Comparison of ENCODE assay signal across 9 cellular contexts in genomic region chr19:35266904-35267817, GRCh38. TPM values are rescaled to one million over a fixed set of nuclear protein-coding genes. Genes with fewer than 3 reads are reported as not detected.
DNase-seq lines count a peak whose midpoint lies in the region; ATAC-seq and TF ChIP-seq lines count a peak whose summit lies in the region.
"Had no signal": no experiment of that assay in that cellular context is flagged by ENCODE, and none has a peak within 500 bp of the region (broad histone marks: within the 10 kb centered on the region; RNA-seq: fewer than 3 reads in every experiment).

No MANE protein-coding gene starts in this region.

- peaks cover 7 to 10% (median 9%) of the 10 kb centered on the region in 3 donors for H3K27me3 Mint-ChIP-seq in CD14-positive monocyte (ENCODE audit: low read depth in 3 of 3)

- H3K4me3 Mint-ChIP-seq in CD14-positive monocyte, result peak overlapping the region; percentile 89 to 96

- H3K27ac ChIP-seq in epithelial cell of prostate (peak overlapping the region; percentile 90), muscle layer of colon (ENCODE audit: low read depth, low read length) (peak overlapping the region; percentile 99), tibial artery (peak overlapping the region; percentile 93 to 98)

- TF ChIP-seq RAD21 in Ishikawa (IDR thresholded peaks at IDR 0.05; ENCODE audit: low read depth), result no peak

- intact Hi-C loops in CD14-positive monocyte (cut with micrococcal nuclease) (loop anchor here in 1 of 2 donors (5.0 to 10.0 kb wide), 3 partner anchors 45 to 125 kb away; partner anchors contain the start of gene FXYD7), tibial artery (cut with DNase I; ENCODE audit: low total_unique reads) (loop anchor here (5.0 kb wide), 1 partner anchor 130 kb away; the partner anchor contains the start of genes FXYD1 and LGI4)

- H3K4me1 ChIP-seq in muscle layer of colon (ENCODE audit: insufficient read depth, low read length) (peaks cover 19% of the 10 kb centered on the region), tibial artery (peaks cover 0 to 44% (median 20%) of the 10 kb centered on the region in 4 donors)

- DNase-seq in CD14-positive monocyte (ENCODE audit: low spot score) (peak; percentile 51), epithelial cell of prostate (ENCODE audit: low read depth, low spot score) (no peak), tibial artery (peak in 1 of 2 donors; percentile 80), omental fat pad (ENCODE audit: low spot score) (no peak)
- peak; percentile 41 to 57 for DNase-seq in activated CD4-positive, alpha-beta T cell treated with anti-CD3 and anti-CD28 coated beads, Interleukin-2, amount 50 U/mL, for 48 hours

- peaks cover 25 to 26% of the 10 kb centered on the region in 2 donors for H3K36me3 Mint-ChIP-seq in CD14-positive monocyte

- peaks cover 0 to 2% (median 0%) of the 10 kb centered on the region in 7 donors for H3K9me3 Mint-ChIP-seq in CD14-positive monocyte

- TF ChIP-seq CTCF in CD14-positive monocyte (IDR thresholded peaks at IDR 0.05) (no peak), tibial artery (IDR thresholded peaks at IDR 0.05) (no peak), omental fat pad (IDR thresholded peaks at IDR 0.05) (no peak)

- H3K4me3 ChIP-seq in muscle layer of colon (ENCODE audit: low read depth in 1 of 2, low read length in 2 of 2) (peak overlapping the region; percentile 73 to 76), tibial artery (peak overlapping the region; percentile 74 to 89)

- no peak for TF ChIP-seq EP300 in Ishikawa (IDR thresholded peaks at IDR 0.05; ENCODE audit: borderline replicate concordance)

- H3K36me3 ChIP-seq in muscle layer of colon (ENCODE audit: insufficient read depth, low read length) (peaks cover 21% of the 10 kb centered on the region), tibial artery (peaks cover 18 to 23% (median 20%) of the 10 kb centered on the region in 3 donors)

- H3K27me3 ChIP-seq in muscle layer of colon (ENCODE audit: control insufficient read depth in 1 of 2, insufficient read depth in 2 of 2, low read length in 2 of 2), result no peaks in the 10 kb centered on the region
- H3K27me3 ChIP-seq in tibial artery, result no peaks in the 10 kb centered on the region

- peak overlapping the region; percentile 67 for H3K9ac ChIP-seq in muscle layer of colon (ENCODE audit: low read length)

- ATAC-seq in omental fat pad (ENCODE audit: low FRiP score), result no peak
- no peak for ATAC-seq in GM21529 (IDR thresholded peaks at IDR 0.05; ENCODE audit: unreplicated experiment)

- peaks cover 49% of the 10 kb centered on the region for H3K4me1 Mint-ChIP-seq in CD14-positive monocyte

- peak overlapping the region; percentile 83 to 99 (median 95) for H3K27ac Mint-ChIP-seq in CD14-positive monocyte

- H3K9me3 ChIP-seq in muscle layer of colon (ENCODE audit: low read length) (no peaks in the 10 kb centered on the region), tibial artery (no peaks in the 10 kb centered on the region)

TF ChIP-seq in Ishikawa, 13 proteins besides CTCF, POLR2A, EP300 and RAD21:
- TF ChIP-seq FOXM1 (IDR thresholded peaks at IDR 0.05; ENCODE audit: borderline replicate concordance, low read depth) (no peak), EGR1 (IDR thresholded peaks at IDR 0.05) (peak; percentile 60), NFIC (IDR thresholded peaks at IDR 0.05) (no peak), CREB1 (IDR thresholded peaks at IDR 0.05; ENCODE audit: low read depth) (no peak), TAF1 (IDR thresholded peaks at IDR 0.05; ENCODE audit: low read depth) (no peak), ZBTB7A (IDR thresholded peaks at IDR 0.05; ENCODE audit: low read depth) (peak; percentile 46; the same call in 1 of the 2 replicates), YY1 (IDR thresholded peaks at IDR 0.05; ENCODE audit: low read depth) (no peak), REST (IDR thresholded peaks at IDR 0.05; ENCODE audit: low read depth) (no peak), TCF12 (IDR thresholded peaks at IDR 0.05; ENCODE audit: low read depth) (no peak), CEBPB (IDR thresholded peaks at IDR 0.05) (no peak), TEAD4 (IDR thresholded peaks at IDR 0.05) (no peak)
- TF ChIP-seq, protein P1, sequence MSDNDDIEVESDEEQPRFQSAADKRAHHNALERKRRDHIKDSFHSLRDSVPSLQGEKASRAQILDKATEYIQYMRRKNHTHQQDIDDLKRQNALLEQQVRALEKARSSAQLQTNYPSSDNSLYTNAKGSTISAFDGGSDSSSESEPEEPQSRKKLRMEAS (IDR thresholded peaks at IDR 0.05), result no peak
- TF ChIP-seq, protein P2, sequence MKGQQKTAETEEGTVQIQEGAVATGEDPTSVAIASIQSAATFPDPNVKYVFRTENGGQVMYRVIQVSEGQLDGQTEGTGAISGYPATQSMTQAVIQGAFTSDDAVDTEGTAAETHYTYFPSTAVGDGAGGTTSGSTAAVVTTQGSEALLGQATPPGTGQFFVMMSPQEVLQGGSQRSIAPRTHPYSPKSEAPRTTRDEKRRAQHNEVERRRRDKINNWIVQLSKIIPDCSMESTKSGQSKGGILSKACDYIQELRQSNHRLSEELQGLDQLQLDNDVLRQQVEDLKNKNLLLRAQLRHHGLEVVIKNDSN (IDR thresholded peaks at IDR 0.05), result no peak

RNA-seq across cellular contexts. Expression of gene USF2, which starts 1.6 kb away (rescaled TPM):
- 1 to 10 TPM; 2.7 to 5.0 TPM for polyA plus RNA-seq in CD14-positive monocyte
- total RNA-seq in omental fat pad, result 100 to 1,000 TPM in 2 of 4 donors, 10 to 100 TPM in 2; 67.0 to 106 (median 92.0) TPM

RNA-seq across cellular contexts. Expression of gene HAMP, which starts 15.2 kb away (rescaled TPM):
- polyA plus RNA-seq in CD14-positive monocyte, result not detected
- total RNA-seq in omental fat pad, result 1 to 10 TPM in 1 of 4 donors, not detected in 3; 1.3 TPM
- total RNA-seq: HT1080 had no signal

RNA-seq across cellular contexts. Expression of gene LSR, which starts 18.4 kb away (rescaled TPM):
- polyA plus RNA-seq in CD14-positive monocyte, result under 1 TPM in 1 of 2 donors, not detected in 1; 0.17 TPM
- total RNA-seq in omental fat pad, result 10 to 100 TPM; 10.4 to 30.9 (median 17.9) TPM

RNA-seq across cellular contexts. Expression of gene MAG, which starts 24.8 kb away (rescaled TPM):
- not detected for polyA plus RNA-seq in CD14-positive monocyte
- total RNA-seq in omental fat pad, result not detected
- total RNA-seq: HT1080 had no signal

RNA-seq across cellular contexts. Expression of gene FAM187B, which starts 38.6 kb away (rescaled TPM):
- not detected for polyA plus RNA-seq in CD14-positive monocyte
- total RNA-seq in omental fat pad, result not detected
- total RNA-seq: HT1080 had no signal

Comparison
In these comparisons a context has a peak if more than half of its experiments do, and no peak if none do; other contexts are left out.
1. DNase-seq: peak in CD14-positive monocyte (single experiment) and activated CD4-positive, alpha-beta T cell treated with anti-CD3 and anti-CD28 coated beads, Interleukin-2, amount 50 U/mL, for 48 hours (2 of 2); none in epithelial cell of prostate (single experiment) and omental fat pad (single experiment).
2. Peak in every context shown above with its lines, with median percentiles within 50 percentile points of each other: H3K27ac ChIP-seq.